19 cellular contexts compared by ENCODE assay signal in genomic region chr3:178062126-178062525, GRCh38.
"Had no signal": no experiment of that assay in that cellular context is flagged by ENCODE, and none has a peak within 500 bp of the region (broad histone marks: within the 10 kb centered on the region; RNA-seq: fewer than 3 reads in every experiment).

No MANE protein-coding gene starts in this region.

- H3K9ac ChIP-seq: SK-N-SH had no signal

- H3K4me3 ChIP-seq: MG63 had no signal

- H3K9me3 ChIP-seq: MG63, SK-N-SH had no signal

- H3K36me3 ChIP-seq: MG63 had no signal

- H3K4me2 ChIP-seq: SK-N-SH had no signal

- H3K27me3 ChIP-seq: MG63 had no signal

- DNase-seq: IMR-90, Karpas-422, KG1, MG63, NCI-H1092, NCI-H1436, NCI-H187, NCI-H2029, NCI-H2081 treated with DMSO at 0.1 percent for 48 hours, NCI-H2171, NCI-H226, NCI-H446, NCI-H510A, NCI-H524 treated with DMSO at 0.1 percent for 48 hours, NCI-H69, NCI-H774, RPMI8226, SHP77, SK-N-SH had no signal
